Comparison of ENCODE assay signal across 1 cellular context in genomic region chr5:58751222-58751621, GRCh38.
TF ChIP-seq lines count a peak whose summit lies in the region.

No MANE protein-coding gene starts in this region.

TF ChIP-seq in PFSK-1, 5 proteins besides CTCF, POLR2A, EP300 and RAD21 (continued from another document):
- TF ChIP-seq REST (IDR thresholded peaks at IDR 0.05; ENCODE audit: insufficient read depth in 1 of 2, low read depth in 2 of 2, low read length in 2 of 2) (0 out of 4 replicates have a peak, but pooled peaks of 1 of the 2 experiments have one; percentile 45), POLR2AphosphoS5 (IDR thresholded peaks at IDR 0.05; ENCODE audit: low read depth, low read length) (no peak), TAF1 (IDR thresholded peaks at IDR 0.05; ENCODE audit: borderline replicate concordance, insufficient read depth, low read length) (no peak; the same call in 1 of the 2 replicates), FOXP2 (optimal IDR thresholded peaks at IDR 0.05; ENCODE audit: borderline replicate concordance, extremely low read depth, extremely low read length, insufficient read depth) (peak; percentile 62)
